Comparison of ENCODE assay signal across 22 cellular contexts in the genomic region with DNA sequence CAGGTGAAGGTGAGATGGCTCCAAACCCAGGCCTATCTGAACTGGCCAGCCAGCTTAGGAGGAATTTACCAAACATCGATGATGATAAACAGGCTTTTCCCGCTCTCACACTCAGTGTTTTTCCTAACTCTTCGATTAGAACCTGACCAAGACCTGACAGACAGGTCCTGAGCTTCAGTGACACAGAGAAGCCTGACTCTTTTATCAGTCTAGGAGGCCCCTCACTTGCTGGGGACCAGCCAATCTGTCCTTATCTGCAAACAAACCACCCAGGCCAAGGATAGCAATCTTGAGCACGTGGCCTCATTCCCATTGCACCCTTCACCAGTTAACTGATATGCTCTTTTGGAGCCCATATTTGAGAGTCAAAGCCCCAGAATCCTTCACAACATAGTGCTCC. TPM values are rescaled to one million over a fixed set of nuclear protein-coding genes. Genes with fewer than 3 reads are reported as not detected.
A peak's percentile ranks its signal among the peaks of the same experiment; 100 is the strongest.
DNase-seq lines count a peak whose midpoint lies in the region; ATAC-seq and TF ChIP-seq lines count a peak whose summit lies in the region.
"Had no signal": no experiment of that assay in that cellular context is flagged by ENCODE, and none has a peak within 500 bp of the region (broad histone marks: within the 10 kb centered on the region; RNA-seq: fewer than 3 reads in every experiment).

No MANE protein-coding gene starts in this region.

- no peaks in the 10 kb centered on the region for H3K36me3 ChIP-seq in prostate gland
- H3K36me3 ChIP-seq: BLaER1, esophagus muscularis mucosa had no signal

- WGBS in prostate gland: 56% methylated on average over 4 of the region's 4 CpGs

- no peak overlapping the region for H3K27ac Mint-ChIP-seq in activated T-helper 1 cell treated with anti-CD3 and anti-CD28 coated beads, Interleukin-12 subunit alpha, Interleukin-12 subunit beta, Interleukin-2, Interleukin-4 antibody, amounts not matched to agents 30 ng/mL and 10 ng/mL and 1 ng/mL, durations not matched to agents 14 hours and 24 hours and 36 hours
- peak overlapping the region; percentile 77 for H3K27ac Mint-ChIP-seq in memory B cell
- H3K27ac Mint-ChIP-seq: dendritic cell treated with granulocyte-macrophage colony-stimulating factor and Interleukin-4, amounts not matched to agents 40 ng/mL and 50 ng/mL, for 4 days had no signal

- H3K4me1 Mint-ChIP-seq in activated T-helper 1 cell treated with anti-CD3 and anti-CD28 coated beads, Interleukin-12 subunit alpha, Interleukin-12 subunit beta, Interleukin-2, Interleukin-4 antibody, amounts not matched to agents 30 ng/mL and 10 ng/mL and 1 ng/mL, durations not matched to agents 14 hours and 24 hours and 36 hours (ENCODE audit: low read depth): peaks cover 21% of the 10 kb centered on the region
- H3K4me1 Mint-ChIP-seq in memory B cell: peaks cover 26% of the 10 kb centered on the region

- no peak for TF ChIP-seq POLR2A in prostate gland (IDR thresholded peaks at IDR 0.05)

- no peaks in the 10 kb centered on the region for H3K9me3 Mint-ChIP-seq in activated T-helper 1 cell treated with anti-CD3 and anti-CD28 coated beads, Interleukin-12 subunit alpha, Interleukin-12 subunit beta, Interleukin-2, Interleukin-4 antibody, amounts not matched to agents 30 ng/mL and 10 ng/mL and 1 ng/mL, durations not matched to agents 14 hours and 24 hours and 36 hours
- H3K9me3 Mint-ChIP-seq in memory B cell: no peaks in the 10 kb centered on the region
- H3K9me3 Mint-ChIP-seq: dendritic cell treated with granulocyte-macrophage colony-stimulating factor and Interleukin-4, amounts not matched to agents 40 ng/mL and 50 ng/mL, for 4 days had no signal

- peak; percentile 45 for DNase-seq in activated CD8-positive, alpha-beta memory T cell treated with anti-CD3 and anti-CD28 coated beads for 24 hours
- DNase-seq in activated CD8-positive, alpha-beta memory T cell treated with anti-CD3 and anti-CD28 coated beads, Interleukin-2, amount 50 U/mL, for 4 hours: no peak
- DNase-seq in activated T-helper 1 cell treated with anti-CD3 and anti-CD28 coated beads, Interleukin-12 subunit alpha, Interleukin-12 subunit beta, Interleukin-2, Interleukin-4 antibody, amounts not matched to agents 30 ng/mL and 10 ng/mL and 1 ng/mL, durations not matched to agents 14 hours and 24 hours and 36 hours (ENCODE audit: low spot score): no peak
- DNase-seq in memory B cell (ENCODE audit: low spot score in 2 of 2) (no peak), prostate gland (ENCODE audit: low spot score) (peak; percentile 12), DMS79 treated with DMSO at 0.1 percent for 48 hours (lab: John Stamatoyannopoulos, UW) (no peak), NCI-H1436 (lab: John Stamatoyannopoulos, UW) (no peak)
- DNase-seq: DMS79; left ventricle myocardium superior; NCI-H1694 treated with DMSO at 0.1 percent for 48 hours; NCI-H226; psoas muscle; small intestine; stimulated activated CD4-positive, alpha-beta T cell treated with anti-CD3 and anti-CD28 coated beads, Interleukin-4, amount 100 ng/mL, for 4 hours had no signal

- intact Hi-C loops in activated T-helper 1 cell treated with anti-CD3 and anti-CD28 coated beads, Interleukin-12 subunit alpha, Interleukin-12 subunit beta, Interleukin-2, Interleukin-4 antibody, amounts not matched to agents 30 ng/mL and 10 ng/mL and 1 ng/mL, durations not matched to agents 14 hours and 24 hours and 36 hours (cut with micrococcal nuclease): loop anchor here (5.0 to 10.0 kb wide), 2 partner anchors 237 to 435 kb away; a partner anchor contains a TSS
- intact Hi-C loops in prostate gland (cut with DNase I): loop anchor here (5.0 kb wide), 1 partner anchor 60 kb away; no protein-coding TSS in a partner anchor

- TF ChIP-seq CTCF in prostate gland (IDR thresholded peaks at IDR 0.05): no peak

- H3K4me1 ChIP-seq in prostate gland (replicated peaks): no peaks in the 10 kb centered on the region

- peaks cover 2% of the 10 kb centered on the region for H3K36me3 Mint-ChIP-seq in activated T-helper 1 cell treated with anti-CD3 and anti-CD28 coated beads, Interleukin-12 subunit alpha, Interleukin-12 subunit beta, Interleukin-2, Interleukin-4 antibody, amounts not matched to agents 30 ng/mL and 10 ng/mL and 1 ng/mL, durations not matched to agents 14 hours and 24 hours and 36 hours (ENCODE audit: low read depth)
- H3K36me3 Mint-ChIP-seq in memory B cell: peaks cover under 1% of the 10 kb centered on the region

- peak overlapping the region; percentile 56 for H3K4me3 Mint-ChIP-seq in activated T-helper 1 cell treated with anti-CD3 and anti-CD28 coated beads, Interleukin-12 subunit alpha, Interleukin-12 subunit beta, Interleukin-2, Interleukin-4 antibody, amounts not matched to agents 30 ng/mL and 10 ng/mL and 1 ng/mL, durations not matched to agents 14 hours and 24 hours and 36 hours
- H3K4me3 Mint-ChIP-seq in memory B cell: peak overlapping the region; percentile 27
- H3K4me3 Mint-ChIP-seq: dendritic cell treated with granulocyte-macrophage colony-stimulating factor and Interleukin-4, amounts not matched to agents 40 ng/mL and 50 ng/mL, for 4 days had no signal

- no peak overlapping the region for H3K4me3 ChIP-seq in prostate gland
- H3K4me3 ChIP-seq: BLaER1, esophagus muscularis mucosa, psoas muscle, SJSA1 had no signal

- ATAC-seq in memory B cell (ENCODE audit: low read depth) (no peak), HG03378 (IDR thresholded peaks at IDR 0.05; ENCODE audit: unreplicated experiment) (no peak)
- ATAC-seq: activated CD4-positive, CD25-positive, alpha-beta regulatory T cell treated with anti-CD3 and anti-CD28 coated beads, Interleukin-2, amount 50 U/mL, for 24 hours; HCT116; left ventricle myocardium superior; Panc1; psoas muscle had no signal

- no peaks in the 10 kb centered on the region for H3K27me3 ChIP-seq in prostate gland (replicated peaks; ENCODE audit: insufficient read depth)
- H3K27me3 ChIP-seq: BLaER1, esophagus muscularis mucosa, SJSA1 had no signal

- H3K27ac ChIP-seq in prostate gland: no peak overlapping the region
- H3K27ac ChIP-seq: BLaER1, esophagus muscularis mucosa, psoas muscle, SJSA1 had no signal

- no peaks in the 10 kb centered on the region for H3K27me3 Mint-ChIP-seq in activated T-helper 1 cell treated with anti-CD3 and anti-CD28 coated beads, Interleukin-12 subunit alpha, Interleukin-12 subunit beta, Interleukin-2, Interleukin-4 antibody, amounts not matched to agents 30 ng/mL and 10 ng/mL and 1 ng/mL, durations not matched to agents 14 hours and 24 hours and 36 hours (ENCODE audit: insufficient read depth)
- no peaks in the 10 kb centered on the region for H3K27me3 Mint-ChIP-seq in memory B cell
- H3K27me3 Mint-ChIP-seq: dendritic cell treated with granulocyte-macrophage colony-stimulating factor and Interleukin-4, amounts not matched to agents 40 ng/mL and 50 ng/mL, for 4 days had no signal

- H3K9me3 ChIP-seq in prostate gland: no peaks in the 10 kb centered on the region
- H3K9me3 ChIP-seq: esophagus muscularis mucosa, psoas muscle had no signal

RNA-seq across cellular contexts. Expression of a gene that starts 1.9 kb away (rescaled TPM):
- total RNA-seq in activated T-helper 1 cell treated with anti-CD3 and anti-CD28 coated beads, Interleukin-12 subunit alpha, Interleukin-12 subunit beta, Interleukin-2, Interleukin-4 antibody, amounts not matched to agents 30 ng/mL and 10 ng/mL and 1 ng/mL, durations not matched to agents 14 hours and 24 hours and 36 hours: 52.9 and 57.1 TPM in 2 replicates
- 10 to 100 TPM; 42.8 to 45.7 TPM for total RNA-seq in prostate gland

Comparison
In these comparisons a context has a peak if more than half of its experiments do, and no peak if none do; other contexts are left out.
1. DNase-seq: peak in activated CD8-positive, alpha-beta memory T cell treated with anti-CD3 and anti-CD28 coated beads for 24 hours (single experiment) and prostate gland (single experiment); none in activated CD8-positive, alpha-beta memory T cell treated with anti-CD3 and anti-CD28 coated beads, Interleukin-2, amount 50 U/mL, for 4 hours (single experiment), activated T-helper 1 cell treated with anti-CD3 and anti-CD28 coated beads, Interleukin-12 subunit alpha, Interleukin-12 subunit beta, Interleukin-2, Interleukin-4 antibody, amounts not matched to agents 30 ng/mL and 10 ng/mL and 1 ng/mL, durations not matched to agents 14 hours and 24 hours and 36 hours (single experiment), memory B cell (0 of 2), DMS79 treated with DMSO at 0.1 percent for 48 hours (single experiment) and NCI-H1436 (single experiment).